16 cellular contexts compared by ENCODE assay signal in genomic region chr1:153841463-153841994, GRCh38.
DNase-seq lines count a peak whose midpoint lies in the region; ATAC-seq and TF ChIP-seq lines count a peak whose summit lies in the region.
"Had no signal": no experiment of that assay in that cellular context is flagged by ENCODE, and none has a peak within 500 bp of the region (broad histone marks: within the 10 kb centered on the region; RNA-seq: fewer than 3 reads in every experiment).

No MANE protein-coding gene starts in this region.

- intact Hi-C loops in OCI-LY7 (cut with micrococcal nuclease; ENCODE audit: unreplicated experiment): no loop called here

- ATAC-seq in GM19351 (IDR thresholded peaks at IDR 0.05; ENCODE audit: unreplicated experiment) (no peak), T-cell (replicated peaks in 1 of 4) (no peak)

- no peaks in the 10 kb centered on the region for H3K9me2 ChIP-seq in OCI-LY7 (ENCODE audit: insufficient read depth, low read length)

- CTCF ChIA-PET in OCI-LY7 (lab: Charles Lee; ENCODE audit: unreplicated experiment): no interaction called here
- CTCF ChIA-PET in HEK293T (lab: Yijun Ruan, JAX): no interaction called here
- CTCF ChIA-PET in T-cell (lab: Charles Lee): no interaction called here

- H3K4me1 ChIP-seq in ACC112 (ENCODE audit: control insufficient read depth, insufficient read depth, low read length, unreplicated experiment) (peaks cover 12% of the 10 kb centered on the region), OCI-LY7 (ENCODE audit: insufficient read depth, low read length, poor library complexity, severe bottlenecking) (peaks cover 44% of the 10 kb centered on the region)
- H3K4me1 ChIP-seq: Peyer's patch had no signal

- DNase-seq in EL (peak; percentile 5), OCI-LY7 (ENCODE audit: low spot score) (no peak), fibroblast of mammary gland (ENCODE audit: low read depth) (peak; percentile 79), HEK293T (ENCODE audit: extremely low spot score) (no peak), T-cell (no peak)
- no peak for DNase-seq in stimulated activated CD4-positive, alpha-beta T cell treated with anti-CD3 and anti-CD28 coated beads, Interleukin-2, amount 100 ng/mL, for 48 hours
- DNase-seq: activated naive CD4-positive, alpha-beta T cell treated with anti-CD3 and anti-CD28 coated beads, Interleukin-2, amount 50 U/mL, for 16 hours; cerebellar nuclear complex; glutamatergic neuron; NCI-H1694; NCI-H524 treated with DMSO at 0.1 percent for 48 hours; stimulated activated naive CD4-positive, alpha-beta T cell had no signal

- no TSS peak for BruUV-seq in OCI-LY7 (replicated peaks; lab: Mats Ljungman, UMichigan)

- H3K4me1 Mint-ChIP-seq in T-cell: peaks cover 12 to 35% (median 32%) of the 10 kb centered on the region in 3 donors
- H3K4me1 Mint-ChIP-seq: mesothelial cell of epicardium had no signal

- no peak overlapping the region for H3K4me3 ChIP-seq in ACC112 (ENCODE audit: low read depth, low read length)
- no peak overlapping the region for H3K4me3 ChIP-seq in OCI-LY7 (ENCODE audit: low read depth, low read length, poor library complexity, severe bottlenecking)
- no peak overlapping the region for H3K4me3 ChIP-seq in fibroblast of mammary gland (ENCODE audit: control insufficient read depth, low read depth, low read length)
- H3K4me3 ChIP-seq: Peyer's patch had no signal

- H3K79me2 ChIP-seq in ACC112 (ENCODE audit: control insufficient read depth, insufficient read depth, low read length, unreplicated experiment): peaks cover 16% of the 10 kb centered on the region
- peaks cover 63% of the 10 kb centered on the region for H3K79me2 ChIP-seq in OCI-LY7 (ENCODE audit: insufficient read depth, low read depth, low read length)

- peaks cover 9% of the 10 kb centered on the region for H3K36me3 Mint-ChIP-seq in T-cell

- POLR2A ChIA-PET in OCI-LY7 (lab: Charles Lee) (interaction anchor here (0.6 to 0.9 kb wide), 2 partner anchors 24 to 81 kb away, joined by 3 to 4 read pairs; partner anchors contain the start of gene GATAD2B), HEK293T (lab: Yijun Ruan, JAX) (no interaction called here), T-cell (lab: Charles Lee) (no interaction called here)

- no peaks in the 10 kb centered on the region for H3K27me3 ChIP-seq in ACC112 (ENCODE audit: insufficient read depth, low read length)
- H3K27me3 ChIP-seq: Peyer's patch had no signal

- H2AFZ ChIP-seq in ACC112 (ENCODE audit: low read length, unreplicated experiment): no peak overlapping the region
- H2AFZ ChIP-seq in OCI-LY7 (ENCODE audit: low read length): no peak overlapping the region

- peak overlapping the region in 1 of 2 donors; percentile 30 for H3K27ac Mint-ChIP-seq in T-cell
- H3K27ac Mint-ChIP-seq: mesothelial cell of epicardium had no signal

- H3K9me3 Mint-ChIP-seq in T-cell: peaks cover 0 to 4% (median 0%) of the 10 kb centered on the region in 3 donors

- no peaks in the 10 kb centered on the region for H3K36me3 ChIP-seq in ACC112 (ENCODE audit: insufficient read depth, low read length)
- peaks cover 20% of the 10 kb centered on the region for H3K36me3 ChIP-seq in OCI-LY7 (ENCODE audit: insufficient read depth, low read length)
- H3K36me3 ChIP-seq: Peyer's patch had no signal

- H3K27ac ChIP-seq in ACC112 (ENCODE audit: low read depth, low read length): peak overlapping the region; percentile 55
- peak overlapping the region; percentile 73 for H3K27ac ChIP-seq in OCI-LY7 (ENCODE audit: low read depth, low read length, poor library complexity, severe bottlenecking)
- H3K27ac ChIP-seq: Peyer's patch had no signal

- H3K4me3 Mint-ChIP-seq in T-cell: no peak overlapping the region
- H3K4me3 Mint-ChIP-seq: mesothelial cell of epicardium had no signal

- H3K27me3 Mint-ChIP-seq in T-cell: no peaks in the 10 kb centered on the region

- H3K4me2 ChIP-seq in OCI-LY7 (ENCODE audit: low read length): peak overlapping the region; percentile 53

- H4K20me1 ChIP-seq in OCI-LY7 (ENCODE audit: insufficient read depth, low read length): no peaks in the 10 kb centered on the region

- H3K9me3 ChIP-seq in OCI-LY7 (ENCODE audit: low read length): peaks cover 6% of the 10 kb centered on the region; the same call in 1 of the 2 replicates
- H3K9me3 ChIP-seq: Peyer's patch had no signal

- TF ChIP-seq CTCF in OCI-LY7 (conservative IDR thresholded peaks at IDR 0.05; ENCODE audit: low read length): no peak
- no peak for TF ChIP-seq CTCF in fibroblast of mammary gland (conservative IDR thresholded peaks at IDR 0.05; ENCODE audit: control insufficient read depth, insufficient read depth, low read depth, low read length)

TF ChIP-seq in HEK293T, 16 proteins besides CTCF, POLR2A, EP300 and RAD21:
- TF ChIP-seq ZNF384 (IDR thresholded peaks at IDR 0.05) (no peak), SUZ12 (IDR thresholded peaks at IDR 0.05) (no peak), LEF1 (IDR thresholded peaks at IDR 0.05; ENCODE audit: borderline replicate concordance) (no peak), ARNT (IDR thresholded peaks at IDR 0.05) (no peak), FOXA1 (IDR thresholded peaks at IDR 0.05) (no peak), FOXM1 (IDR thresholded peaks at IDR 0.05; ENCODE audit: borderline replicate concordance) (no peak), FOXK2 (IDR thresholded peaks at IDR 0.05) (no peak)
TF ChIP-seq in HEK293T: peak in this region for 0.

Comparison
In these comparisons a context has a peak if more than half of its experiments do, and no peak if none do; other contexts are left out.
1. DNase-seq: peak in EL (single experiment) and fibroblast of mammary gland (single experiment); none in OCI-LY7 (single experiment), HEK293T (single experiment), T-cell (0 of 34) and stimulated activated CD4-positive, alpha-beta T cell treated with anti-CD3 and anti-CD28 coated beads, Interleukin-2, amount 100 ng/mL, for 48 hours (0 of 2).